ENCODE assay signal across 1 cellular context in genomic region chr9:99176527-99177013, GRCh38.
TF ChIP-seq lines count a peak whose summit lies in the region.

No MANE protein-coding gene starts in this region.

TF ChIP-seq in GM12878, 131 proteins besides CTCF, POLR2A, EP300 and RAD21 (continued from another document):
- TF ChIP-seq, protein P1, sequence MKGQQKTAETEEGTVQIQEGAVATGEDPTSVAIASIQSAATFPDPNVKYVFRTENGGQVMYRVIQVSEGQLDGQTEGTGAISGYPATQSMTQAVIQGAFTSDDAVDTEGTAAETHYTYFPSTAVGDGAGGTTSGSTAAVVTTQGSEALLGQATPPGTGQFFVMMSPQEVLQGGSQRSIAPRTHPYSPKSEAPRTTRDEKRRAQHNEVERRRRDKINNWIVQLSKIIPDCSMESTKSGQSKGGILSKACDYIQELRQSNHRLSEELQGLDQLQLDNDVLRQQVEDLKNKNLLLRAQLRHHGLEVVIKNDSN (IDR thresholded peaks at IDR 0.05; ENCODE audit: borderline replicate concordance, extremely low read length, insufficient read depth, low read depth, low read length): no peak
- TF ChIP-seq TCF3 (IDR thresholded peaks at IDR 0.05; ENCODE audit: borderline replicate concordance, insufficient read depth, low read depth, low read length) (no peak), YY1 (IDR thresholded peaks at IDR 0.05; ENCODE audit: low read depth, low read length) (no peak), PML (IDR thresholded peaks at IDR 0.05; ENCODE audit: low read length) (no peak), NFYA (IDR thresholded peaks at IDR 0.05; ENCODE audit: borderline replicate concordance, low read depth, low read length) (no peak), RB1 (IDR thresholded peaks at IDR 0.05; ENCODE audit: borderline replicate concordance) (no peak), KDM1A (IDR thresholded peaks at IDR 0.05; ENCODE audit: borderline replicate concordance) (no peak), FOXK2 (IDR thresholded peaks at IDR 0.05) (no peak), TBL1XR1 (IDR thresholded peaks at IDR 0.05; ENCODE audit: low read depth, low read length) (no peak), ZNF274 (IDR thresholded peaks at IDR 0.05; ENCODE audit: insufficient read depth, insufficient read length) (no peak)
- TF ChIP-seq, protein P2, sequence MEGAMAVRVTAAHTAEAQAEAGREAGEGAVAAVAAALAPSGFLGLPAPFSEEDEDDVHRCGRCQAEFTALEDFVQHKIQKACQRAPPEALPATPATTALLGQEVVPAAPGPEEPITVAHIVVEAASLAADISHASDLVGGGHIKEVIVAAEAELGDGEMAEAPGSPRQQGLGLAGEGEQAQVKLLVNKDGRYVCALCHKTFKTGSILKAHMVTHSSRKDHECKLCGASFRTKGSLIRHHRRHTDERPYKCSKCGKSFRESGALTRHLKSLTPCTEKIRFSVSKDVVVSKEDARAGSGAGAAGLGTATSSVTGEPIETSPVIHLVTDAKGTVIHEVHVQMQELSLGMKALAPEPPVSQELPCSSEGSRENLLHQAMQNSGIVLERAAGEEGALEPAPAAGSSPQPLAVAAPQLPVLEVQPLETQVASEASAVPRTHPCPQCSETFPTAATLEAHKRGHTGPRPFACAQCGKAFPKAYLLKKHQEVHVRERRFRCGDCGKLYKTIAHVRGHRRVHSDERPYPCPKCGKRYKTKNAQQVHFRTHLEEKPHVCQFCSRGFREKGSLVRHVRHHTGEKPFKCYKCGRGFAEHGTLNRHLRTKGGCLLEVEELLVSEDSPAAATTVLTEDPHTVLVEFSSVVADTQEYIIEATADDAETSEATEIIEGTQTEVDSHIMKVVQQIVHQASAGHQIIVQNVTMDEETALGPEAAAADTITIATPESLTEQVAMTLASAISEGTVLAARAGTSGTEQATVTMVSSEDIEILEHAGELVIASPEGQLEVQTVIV (IDR thresholded peaks at IDR 0.05; ENCODE audit: borderline replicate concordance, partially characterized antibody): no peak
- TF ChIP-seq, protein P3, sequence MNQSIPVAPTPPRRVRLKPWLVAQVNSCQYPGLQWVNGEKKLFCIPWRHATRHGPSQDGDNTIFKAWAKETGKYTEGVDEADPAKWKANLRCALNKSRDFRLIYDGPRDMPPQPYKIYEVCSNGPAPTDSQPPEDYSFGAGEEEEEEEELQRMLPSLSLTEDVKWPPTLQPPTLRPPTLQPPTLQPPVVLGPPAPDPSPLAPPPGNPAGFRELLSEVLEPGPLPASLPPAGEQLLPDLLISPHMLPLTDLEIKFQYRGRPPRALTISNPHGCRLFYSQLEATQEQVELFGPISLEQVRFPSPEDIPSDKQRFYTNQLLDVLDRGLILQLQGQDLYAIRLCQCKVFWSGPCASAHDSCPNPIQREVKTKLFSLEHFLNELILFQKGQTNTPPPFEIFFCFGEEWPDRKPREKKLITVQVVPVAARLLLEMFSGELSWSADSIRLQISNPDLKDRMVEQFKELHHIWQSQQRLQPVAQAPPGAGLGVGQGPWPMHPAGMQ (IDR thresholded peaks at IDR 0.05; ENCODE audit: borderline replicate concordance): no peak
- TF ChIP-seq, protein P4, sequence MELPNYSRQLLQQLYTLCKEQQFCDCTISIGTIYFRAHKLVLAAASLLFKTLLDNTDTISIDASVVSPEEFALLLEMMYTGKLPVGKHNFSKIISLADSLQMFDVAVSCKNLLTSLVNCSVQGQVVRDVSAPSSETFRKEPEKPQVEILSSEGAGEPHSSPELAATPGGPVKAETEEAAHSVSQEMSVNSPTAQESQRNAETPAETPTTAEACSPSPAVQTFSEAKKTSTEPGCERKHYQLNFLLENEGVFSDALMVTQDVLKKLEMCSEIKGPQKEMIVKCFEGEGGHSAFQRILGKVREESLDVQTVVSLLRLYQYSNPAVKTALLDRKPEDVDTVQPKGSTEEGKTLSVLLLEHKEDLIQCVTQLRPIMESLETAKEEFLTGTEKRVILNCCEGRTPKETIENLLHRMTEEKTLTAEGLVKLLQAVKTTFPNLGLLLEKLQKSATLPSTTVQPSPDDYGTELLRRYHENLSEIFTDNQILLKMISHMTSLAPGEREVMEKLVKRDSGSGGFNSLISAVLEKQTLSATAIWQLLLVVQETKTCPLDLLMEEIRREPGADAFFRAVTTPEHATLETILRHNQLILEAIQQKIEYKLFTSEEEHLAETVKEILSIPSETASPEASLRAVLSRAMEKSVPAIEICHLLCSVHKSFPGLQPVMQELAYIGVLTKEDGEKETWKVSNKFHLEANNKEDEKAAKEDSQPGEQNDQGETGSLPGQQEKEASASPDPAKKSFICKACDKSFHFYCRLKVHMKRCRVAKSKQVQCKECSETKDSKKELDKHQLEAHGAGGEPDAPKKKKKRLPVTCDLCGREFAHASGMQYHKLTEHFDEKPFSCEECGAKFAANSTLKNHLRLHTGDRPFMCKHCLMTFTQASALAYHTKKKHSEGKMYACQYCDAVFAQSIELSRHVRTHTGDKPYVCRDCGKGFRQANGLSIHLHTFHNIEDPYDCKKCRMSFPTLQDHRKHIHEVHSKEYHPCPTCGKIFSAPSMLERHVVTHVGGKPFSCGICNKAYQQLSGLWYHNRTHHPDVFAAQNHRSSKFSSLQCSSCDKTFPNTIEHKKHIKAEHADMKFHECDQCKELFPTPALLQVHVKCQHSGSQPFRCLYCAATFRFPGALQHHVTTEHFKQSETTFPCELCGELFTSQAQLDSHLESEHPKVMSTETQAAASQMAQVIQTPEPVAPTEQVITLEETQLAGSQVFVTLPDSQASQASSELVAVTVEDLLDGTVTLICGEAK (IDR thresholded peaks at IDR 0.05; ENCODE audit: borderline replicate concordance): no peak
